Comparison of ENCODE assay signal across 8 cellular contexts in the genomic region with DNA sequence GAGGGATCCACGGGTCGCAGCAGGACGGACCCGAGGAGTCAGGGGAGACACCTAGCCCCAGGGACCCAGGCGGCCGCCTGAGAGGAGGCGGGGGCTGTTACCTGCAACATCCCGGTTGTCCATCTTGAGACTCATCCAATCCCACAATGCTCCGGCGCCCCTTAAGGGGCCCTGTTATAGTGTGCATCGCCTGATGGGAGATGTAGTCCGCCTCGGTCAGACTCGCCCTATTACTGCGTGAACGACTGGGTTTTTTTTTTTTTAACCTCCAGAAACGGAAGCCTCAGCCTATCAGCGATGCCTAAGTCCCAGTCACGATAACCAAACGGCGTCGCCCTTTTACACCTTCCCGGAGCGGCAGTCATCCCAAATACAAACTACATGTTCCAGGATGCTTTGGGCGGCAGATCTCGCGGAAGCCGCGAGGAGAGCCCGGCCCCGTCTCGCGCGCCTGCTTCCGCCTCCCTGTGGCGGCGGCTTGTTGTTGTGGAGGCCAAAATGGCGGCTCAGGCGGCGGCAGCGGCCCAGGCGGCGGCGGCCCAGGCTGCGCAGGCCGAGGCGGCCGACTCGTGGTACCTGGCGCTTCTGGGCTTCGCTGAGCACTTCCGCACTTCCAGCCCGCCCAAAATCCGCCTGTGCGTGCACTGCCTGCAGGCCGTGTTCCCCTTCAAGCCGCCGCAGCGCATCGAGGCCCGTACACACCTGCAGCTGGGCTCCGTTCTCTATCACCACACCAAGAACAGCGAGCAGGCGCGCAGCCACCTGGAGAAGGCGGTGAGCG. TPM values are rescaled to one million over a fixed set of nuclear protein-coding genes. Genes with fewer than 3 reads are reported as not detected.
DNase-seq lines count a peak whose midpoint lies in the region; ATAC-seq and TF ChIP-seq lines count a peak whose summit lies in the region.

A gene with protein sequence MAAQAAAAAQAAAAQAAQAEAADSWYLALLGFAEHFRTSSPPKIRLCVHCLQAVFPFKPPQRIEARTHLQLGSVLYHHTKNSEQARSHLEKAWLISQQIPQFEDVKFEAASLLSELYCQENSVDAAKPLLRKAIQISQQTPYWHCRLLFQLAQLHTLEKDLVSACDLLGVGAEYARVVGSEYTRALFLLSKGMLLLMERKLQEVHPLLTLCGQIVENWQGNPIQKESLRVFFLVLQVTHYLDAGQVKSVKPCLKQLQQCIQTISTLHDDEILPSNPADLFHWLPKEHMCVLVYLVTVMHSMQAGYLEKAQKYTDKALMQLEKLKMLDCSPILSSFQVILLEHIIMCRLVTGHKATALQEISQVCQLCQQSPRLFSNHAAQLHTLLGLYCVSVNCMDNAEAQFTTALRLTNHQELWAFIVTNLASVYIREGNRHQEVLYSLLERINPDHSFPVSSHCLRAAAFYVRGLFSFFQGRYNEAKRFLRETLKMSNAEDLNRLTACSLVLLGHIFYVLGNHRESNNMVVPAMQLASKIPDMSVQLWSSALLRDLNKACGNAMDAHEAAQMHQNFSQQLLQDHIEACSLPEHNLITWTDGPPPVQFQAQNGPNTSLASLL (plus strand): TSS at position 468 of the 781 bp plus-strand sequence. CDS start 31 bp downstream, at position 499.
A gene with protein sequence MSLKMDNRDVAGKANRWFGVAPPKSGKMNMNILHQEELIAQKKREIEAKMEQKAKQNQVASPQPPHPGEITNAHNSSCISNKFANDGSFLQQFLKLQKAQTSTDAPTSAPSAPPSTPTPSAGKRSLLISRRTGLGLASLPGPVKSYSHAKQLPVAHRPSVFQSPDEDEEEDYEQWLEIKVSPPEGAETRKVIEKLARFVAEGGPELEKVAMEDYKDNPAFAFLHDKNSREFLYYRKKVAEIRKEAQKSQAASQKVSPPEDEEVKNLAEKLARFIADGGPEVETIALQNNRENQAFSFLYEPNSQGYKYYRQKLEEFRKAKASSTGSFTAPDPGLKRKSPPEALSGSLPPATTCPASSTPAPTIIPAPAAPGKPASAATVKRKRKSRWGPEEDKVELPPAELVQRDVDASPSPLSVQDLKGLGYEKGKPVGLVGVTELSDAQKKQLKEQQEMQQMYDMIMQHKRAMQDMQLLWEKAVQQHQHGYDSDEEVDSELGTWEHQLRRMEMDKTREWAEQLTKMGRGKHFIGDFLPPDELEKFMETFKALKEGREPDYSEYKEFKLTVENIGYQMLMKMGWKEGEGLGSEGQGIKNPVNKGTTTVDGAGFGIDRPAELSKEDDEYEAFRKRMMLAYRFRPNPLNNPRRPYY (minus strand): TSS at position 148 of the 781 bp plus-strand sequence. CDS start 13 bp downstream, at position 135.

- CTCF ChIA-PET in BJ (lab: Yijun Ruan, JAX): interaction anchor here (1.7 kb wide), 1 partner anchor 10 kb away, joined by 3 read pairs; no protein-coding TSS in a partner anchor

- TF ChIP-seq POLR2A in GM19193 (IDR thresholded peaks at IDR 0.05; ENCODE audit: extremely low read depth, insufficient read depth, insufficient read length): peak; percentile 87

- peak within 1 kb of the TSS; percentile 92 to 100 for H3K9ac ChIP-seq in colonic mucosa (ENCODE audit: low read depth in 2 of 2, low read length in 2 of 2)

- peaks cover 3% of the 10 kb centered on the region for H3K4me1 ChIP-seq in colonic mucosa

- DNase-seq in BJ (ENCODE audit: low read depth) (peak; percentile 55), NCI-H510A treated with DMSO at 0.1 percent for 48 hours (lab: John Stamatoyannopoulos, UW) (peak; percentile 93), colonic mucosa (peak; percentile 90), left colon (peak; percentile 88 to 90)
- peak; percentile 93 for DNase-seq in activated CD4-positive, alpha-beta T cell treated with anti-CD3 and anti-CD28 coated beads for 48 hours
- peak; percentile 92 for DNase-seq in stimulated activated CD4-positive, alpha-beta T cell treated with anti-CD3 and anti-CD28 coated beads, Interleukin-1b, Interleukin-23, amount 100 ng/mL, for 48 hours

- H3K27me3 ChIP-seq in BJ (ENCODE audit: control insufficient read depth, insufficient read depth, low read length) (no peaks in the 10 kb centered on the region), colonic mucosa (no peaks in the 10 kb centered on the region)

- H3K9me3 ChIP-seq in colonic mucosa: no peaks in the 10 kb centered on the region

- peaks cover 12% of the 10 kb centered on the region for H3K36me3 ChIP-seq in BJ (ENCODE audit: control insufficient read depth, insufficient read depth, low read length)
- H3K36me3 ChIP-seq in colonic mucosa: no peaks in the 10 kb centered on the region

- intact Hi-C loops in colonic mucosa (cut with DNase I) (no loop called here), left colon (cut with DNase I, micrococcal nuclease) (no loop called here)

- POLR2A ChIA-PET in BJ (lab: Charles Lee): no interaction called here

- H3K4me3 ChIP-seq in BJ (ENCODE audit: low read depth, low read length) (peak within 1 kb of the TSS; percentile 92), colonic mucosa (peak within 1 kb of the TSS; percentile 97)

- H3K27ac ChIP-seq in colonic mucosa: peak within 1 kb of the TSS; percentile 76

- TF ChIP-seq CTCF in BJ (IDR thresholded peaks at IDR 0.05; ENCODE audit: insufficient read depth, low read depth, low read length) (peak; percentile 44), colonic mucosa (IDR thresholded peaks at IDR 0.05) (no peak)

- ATAC-seq in HG03439 (IDR thresholded peaks at IDR 0.05; ENCODE audit: unreplicated experiment): peak; percentile 88
- ATAC-seq in left colon: peak; percentile 94

RNA-seq across cellular contexts. Expression of the first gene that starts in this region (rescaled TPM):
- polyA plus RNA-seq in BJ (2011; rRNA removed): 16.0 and 25.9 TPM in 2 replicates
- 57.4 and 70.1 TPM in 2 replicates for polyA minus RNA-seq in BJ (2011; rRNA and poly(A)+ RNA removed)
- 10 to 100 TPM; 33.5 to 56.7 TPM for total RNA-seq in colonic mucosa
- total RNA-seq in left colon: 10 to 100 TPM; 45.3 to 52.4 TPM

RNA-seq across cellular contexts. Expression of the second gene that starts in this region (rescaled TPM):
- polyA plus RNA-seq in BJ (2011; rRNA removed): 28.9 and 34.1 TPM in 2 replicates
- 17.1 and 31.5 TPM in 2 replicates for polyA minus RNA-seq in BJ (2011; rRNA and poly(A)+ RNA removed)
- total RNA-seq in colonic mucosa (10 to 100 TPM; 33.2 to 54.7 TPM), left colon (10 to 100 TPM; 33.5 to 46.2 TPM)

Comparison
In these comparisons a context has a peak if more than half of its experiments do, and no peak if none do; other contexts are left out.
1. Peak in every context shown above with its lines: DNase-seq, ATAC-seq, H3K4me3 ChIP-seq and H3K27ac ChIP-seq.